Comparison of ENCODE assay signal across 20 cellular contexts in genomic region chr16:72673118-72673517, GRCh38.
DNase-seq lines count a peak whose midpoint lies in the region; TF ChIP-seq lines count a peak whose summit lies in the region.
"Had no signal": no experiment of that assay in that cellular context is flagged by ENCODE, and none has a peak within 500 bp of the region (broad histone marks: within the 10 kb centered on the region; RNA-seq: fewer than 3 reads in every experiment).

No MANE protein-coding gene starts in this region.

- TF ChIP-seq POLR2A in NB4 (IDR thresholded peaks at IDR 0.05; ENCODE audit: extremely low read depth, insufficient read length): no peak

- TF ChIP-seq CTCF in NB4 (IDR thresholded peaks at IDR 0.05; ENCODE audit: low read depth, low read length): no peak
- TF ChIP-seq CTCF in foreskin fibroblast (IDR thresholded peaks at IDR 0.05; ENCODE audit: low read depth, low read length): no peak

- H3K4me3 ChIP-seq in NB4 (ENCODE audit: low read depth, low read length) (no peak overlapping the region), foreskin fibroblast (ENCODE audit: low read depth in 1 of 2, low read length in 2 of 2) (no peak overlapping the region)
- H3K4me3 ChIP-seq: dorsolateral prefrontal cortex, upper lobe of left lung had no signal

- DNase-seq in NCI-H748 (lab: John Stamatoyannopoulos, UW; ENCODE audit: unreplicated experiment): peak; percentile 15
- no peak for DNase-seq in NCI-H748 treated with DMSO at 0.1 percent for 48 hours (lab: John Stamatoyannopoulos, UW)
- DNase-seq in NB4 (ENCODE audit: low read depth): peak; percentile 27
- peak; percentile 13 for DNase-seq in astrocyte of the hippocampus (ENCODE audit: low read depth, low spot score)
- peak; percentile 52 for DNase-seq in renal cortical epithelial cell (ENCODE audit: low read depth)
- DNase-seq in NCI-H526 treated with DMSO at 0.1 percent for 48 hours (lab: John Stamatoyannopoulos, UW): no peak
- DNase-seq in retina: no peak
- DNase-seq in foreskin fibroblast: no peak
- DNase-seq: activated CD4-positive, alpha-beta T cell treated with anti-CD3 and anti-CD28 coated beads for 36 hours; activated naive CD4-positive, alpha-beta T cell treated with Interleukin-2 at 50 U/mL for 16 hours; activated T-cell treated with anti-CD3 and anti-CD28 coated beads, Interleukin-2, amount 50 U/mL, for 48 hours; C1 segment of cervical spinal cord; Calu3; caudate nucleus; dorsolateral prefrontal cortex; HFFc6; KG1; NCI-H2081; NCI-H510A treated with DMSO at 0.1 percent for 48 hours; upper lobe of left lung had no signal

Comparison
In these comparisons a context has a peak if more than half of its experiments do, and no peak if none do; other contexts are left out.
1. DNase-seq: peak in NCI-H748 (single experiment), NB4 (single experiment), astrocyte of the hippocampus (single experiment) and renal cortical epithelial cell (single experiment); none in NCI-H748 treated with DMSO at 0.1 percent for 48 hours (single experiment), NCI-H526 treated with DMSO at 0.1 percent for 48 hours (single experiment), retina (single experiment) and foreskin fibroblast (0 of 2).